In the genomic region with DNA sequence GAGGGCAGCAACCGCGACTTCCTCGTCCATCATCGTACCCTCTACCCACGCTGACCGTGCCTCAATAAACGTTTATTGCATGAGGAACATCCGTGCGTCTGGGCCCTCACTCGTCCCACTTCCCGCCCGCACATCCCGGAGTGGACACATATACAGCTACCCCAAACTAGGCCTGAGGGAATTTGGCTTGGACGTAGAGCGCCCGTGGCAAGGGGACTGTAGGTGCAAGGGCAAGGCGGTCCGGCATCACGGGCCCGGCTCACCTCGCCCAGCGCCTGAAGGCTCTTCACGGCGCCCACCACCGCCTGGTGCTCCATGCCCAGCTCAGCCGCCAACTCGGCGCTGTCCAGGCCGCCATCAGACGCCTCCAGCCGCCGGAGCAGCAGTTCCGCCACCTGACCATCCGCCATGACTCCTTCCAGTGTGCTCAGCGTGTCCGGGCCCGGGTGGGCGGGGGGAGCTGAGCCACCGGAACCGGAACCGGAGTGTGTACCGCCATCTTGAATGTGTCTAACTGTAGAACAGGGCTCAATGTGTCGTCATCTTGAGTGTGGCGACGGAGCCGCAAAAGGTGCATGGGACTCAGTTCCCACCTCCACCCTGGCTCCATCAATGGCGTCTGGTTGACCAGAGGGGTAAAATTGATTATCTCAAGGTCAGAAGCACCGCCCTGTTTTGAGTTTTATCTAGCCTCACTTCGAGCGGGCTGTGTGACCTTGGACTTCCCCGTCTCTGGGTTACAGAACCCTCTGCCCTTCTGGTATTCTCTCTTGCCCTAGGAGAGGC, we compare ENCODE assay signal across 1 cellular context.
TF ChIP-seq lines count a peak whose summit lies in the region.

A gene (minus strand): TSS at position 425 of the 786 bp plus-strand sequence. CDS start 15 bp downstream, at position 410.

TF ChIP-seq in HepG2, 621 proteins besides CTCF, POLR2A, EP300 and RAD21 (continued from another document and continues in another):
- TF ChIP-seq, protein P1, sequence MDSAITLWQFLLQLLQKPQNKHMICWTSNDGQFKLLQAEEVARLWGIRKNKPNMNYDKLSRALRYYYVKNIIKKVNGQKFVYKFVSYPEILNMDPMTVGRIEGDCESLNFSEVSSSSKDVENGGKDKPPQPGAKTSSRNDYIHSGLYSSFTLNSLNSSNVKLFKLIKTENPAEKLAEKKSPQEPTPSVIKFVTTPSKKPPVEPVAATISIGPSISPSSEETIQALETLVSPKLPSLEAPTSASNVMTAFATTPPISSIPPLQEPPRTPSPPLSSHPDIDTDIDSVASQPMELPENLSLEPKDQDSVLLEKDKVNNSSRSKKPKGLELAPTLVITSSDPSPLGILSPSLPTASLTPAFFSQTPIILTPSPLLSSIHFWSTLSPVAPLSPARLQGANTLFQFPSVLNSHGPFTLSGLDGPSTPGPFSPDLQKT (CRISPR knock-in tag; IDR thresholded peaks at IDR 0.05; ENCODE audit: borderline replicate concordance), result no peak
- peak; percentile 97 for TF ChIP-seq SAP130 (CRISPR knock-in tag; IDR thresholded peaks at IDR 0.05; ENCODE audit: low read depth)
- peak; percentile 97 for TF ChIP-seq DMAP1 (CRISPR knock-in tag; IDR thresholded peaks at IDR 0.05)
- TF ChIP-seq ZNF460 (CRISPR knock-in tag; IDR thresholded peaks at IDR 0.05; ENCODE audit: borderline replicate concordance), result no peak
- TF ChIP-seq NCOA1 (CRISPR knock-in tag; IDR thresholded peaks at IDR 0.05), result no peak
- no peak for TF ChIP-seq ZSCAN30 (CRISPR knock-in tag; IDR thresholded peaks at IDR 0.05)
- peak; percentile 90 for TF ChIP-seq ZSCAN22 (CRISPR knock-in tag; IDR thresholded peaks at IDR 0.05)
- TF ChIP-seq ZNF629 (CRISPR knock-in tag; conservative IDR thresholded peaks at IDR 0.05), result no peak
- TF ChIP-seq TSC22D2 (CRISPR knock-in tag; IDR thresholded peaks at IDR 0.05; ENCODE audit: borderline replicate concordance), result no peak
- no peak for TF ChIP-seq ZFP36 (IDR thresholded peaks at IDR 0.05; ENCODE audit: borderline replicate concordance, low read depth, low read length, partially characterized antibody)
- TF ChIP-seq, protein P2, sequence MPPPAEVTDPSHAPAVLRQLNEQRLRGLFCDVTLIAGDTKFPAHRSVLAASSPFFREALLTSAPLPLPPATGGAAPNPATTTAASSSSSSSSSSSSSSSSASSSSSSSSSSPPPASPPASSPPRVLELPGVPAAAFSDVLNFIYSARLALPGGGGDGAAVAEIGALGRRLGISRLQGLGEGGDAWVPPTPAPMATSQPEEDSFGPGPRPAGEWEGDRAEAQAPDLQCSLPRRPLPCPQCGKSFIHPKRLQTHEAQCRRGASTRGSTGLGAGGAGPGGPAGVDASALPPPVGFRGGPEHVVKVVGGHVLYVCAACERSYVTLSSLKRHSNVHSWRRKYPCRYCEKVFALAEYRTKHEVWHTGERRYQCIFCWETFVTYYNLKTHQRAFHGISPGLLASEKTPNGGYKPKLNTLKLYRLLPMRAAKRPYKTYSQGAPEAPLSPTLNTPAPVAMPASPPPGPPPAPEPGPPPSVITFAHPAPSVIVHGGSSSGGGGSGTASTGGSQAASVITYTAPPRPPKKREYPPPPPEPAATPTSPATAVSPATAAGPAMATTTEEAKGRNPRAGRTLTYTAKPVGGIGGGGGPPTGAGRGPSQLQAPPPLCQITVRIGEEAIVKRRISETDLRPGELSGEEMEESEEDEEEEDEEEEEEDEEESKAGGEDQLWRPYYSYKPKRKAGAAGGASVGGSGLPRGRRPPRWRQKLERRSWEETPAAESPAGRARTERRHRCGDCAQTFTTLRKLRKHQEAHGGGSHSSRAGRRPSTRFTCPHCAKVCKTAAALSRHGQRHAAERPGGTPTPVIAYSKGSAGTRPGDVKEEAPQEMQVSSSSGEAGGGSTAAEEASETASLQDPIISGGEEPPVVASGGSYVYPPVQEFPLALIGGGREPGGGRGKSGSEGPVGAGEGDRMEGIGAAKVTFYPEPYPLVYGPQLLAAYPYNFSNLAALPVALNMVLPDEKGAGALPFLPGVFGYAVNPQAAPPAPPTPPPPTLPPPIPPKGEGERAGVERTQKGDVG (CRISPR knock-in tag; IDR thresholded peaks at IDR 0.05; ENCODE audit: borderline replicate concordance), result peak; percentile 89; the same call in 1 of the 2 replicates
- TF ChIP-seq, protein P3, sequence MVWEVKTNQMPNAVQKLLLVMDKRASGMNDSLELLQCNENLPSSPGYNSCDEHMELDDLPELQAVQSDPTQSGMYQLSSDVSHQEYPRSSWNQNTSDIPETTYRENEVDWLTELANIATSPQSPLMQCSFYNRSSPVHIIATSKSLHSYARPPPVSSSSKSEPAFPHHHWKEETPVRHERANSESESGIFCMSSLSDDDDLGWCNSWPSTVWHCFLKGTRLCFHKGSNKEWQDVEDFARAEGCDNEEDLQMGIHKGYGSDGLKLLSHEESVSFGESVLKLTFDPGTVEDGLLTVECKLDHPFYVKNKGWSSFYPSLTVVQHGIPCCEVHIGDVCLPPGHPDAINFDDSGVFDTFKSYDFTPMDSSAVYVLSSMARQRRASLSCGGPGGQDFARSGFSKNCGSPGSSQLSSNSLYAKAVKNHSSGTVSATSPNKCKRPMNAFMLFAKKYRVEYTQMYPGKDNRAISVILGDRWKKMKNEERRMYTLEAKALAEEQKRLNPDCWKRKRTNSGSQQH (CRISPR knock-in tag; IDR thresholded peaks at IDR 0.05; ENCODE audit: low read depth), result peak; percentile 55; the same call in 1 of the 2 replicates
- no peak for TF ChIP-seq KMT2A (CRISPR knock-in tag; IDR thresholded peaks at IDR 0.05)
- no peak for TF ChIP-seq ZNF703 (CRISPR knock-in tag; IDR thresholded peaks at IDR 0.05; ENCODE audit: borderline replicate concordance)
- 0 out of 2 replicates have a peak, but pooled peaks have one; percentile 87 for TF ChIP-seq HES4 (CRISPR knock-in tag; IDR thresholded peaks at IDR 0.05; ENCODE audit: borderline replicate concordance)
- TF ChIP-seq, protein P4, sequence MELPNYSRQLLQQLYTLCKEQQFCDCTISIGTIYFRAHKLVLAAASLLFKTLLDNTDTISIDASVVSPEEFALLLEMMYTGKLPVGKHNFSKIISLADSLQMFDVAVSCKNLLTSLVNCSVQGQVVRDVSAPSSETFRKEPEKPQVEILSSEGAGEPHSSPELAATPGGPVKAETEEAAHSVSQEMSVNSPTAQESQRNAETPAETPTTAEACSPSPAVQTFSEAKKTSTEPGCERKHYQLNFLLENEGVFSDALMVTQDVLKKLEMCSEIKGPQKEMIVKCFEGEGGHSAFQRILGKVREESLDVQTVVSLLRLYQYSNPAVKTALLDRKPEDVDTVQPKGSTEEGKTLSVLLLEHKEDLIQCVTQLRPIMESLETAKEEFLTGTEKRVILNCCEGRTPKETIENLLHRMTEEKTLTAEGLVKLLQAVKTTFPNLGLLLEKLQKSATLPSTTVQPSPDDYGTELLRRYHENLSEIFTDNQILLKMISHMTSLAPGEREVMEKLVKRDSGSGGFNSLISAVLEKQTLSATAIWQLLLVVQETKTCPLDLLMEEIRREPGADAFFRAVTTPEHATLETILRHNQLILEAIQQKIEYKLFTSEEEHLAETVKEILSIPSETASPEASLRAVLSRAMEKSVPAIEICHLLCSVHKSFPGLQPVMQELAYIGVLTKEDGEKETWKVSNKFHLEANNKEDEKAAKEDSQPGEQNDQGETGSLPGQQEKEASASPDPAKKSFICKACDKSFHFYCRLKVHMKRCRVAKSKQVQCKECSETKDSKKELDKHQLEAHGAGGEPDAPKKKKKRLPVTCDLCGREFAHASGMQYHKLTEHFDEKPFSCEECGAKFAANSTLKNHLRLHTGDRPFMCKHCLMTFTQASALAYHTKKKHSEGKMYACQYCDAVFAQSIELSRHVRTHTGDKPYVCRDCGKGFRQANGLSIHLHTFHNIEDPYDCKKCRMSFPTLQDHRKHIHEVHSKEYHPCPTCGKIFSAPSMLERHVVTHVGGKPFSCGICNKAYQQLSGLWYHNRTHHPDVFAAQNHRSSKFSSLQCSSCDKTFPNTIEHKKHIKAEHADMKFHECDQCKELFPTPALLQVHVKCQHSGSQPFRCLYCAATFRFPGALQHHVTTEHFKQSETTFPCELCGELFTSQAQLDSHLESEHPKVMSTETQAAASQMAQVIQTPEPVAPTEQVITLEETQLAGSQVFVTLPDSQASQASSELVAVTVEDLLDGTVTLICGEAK (IDR thresholded peaks at IDR 0.05), result peak; percentile 73
- TF ChIP-seq, protein P4 (CRISPR knock-in tag; IDR thresholded peaks at IDR 0.05), result peak; percentile 67; the same call in 1 of the 2 replicates
- 0 out of 2 replicates have a peak, but pooled peaks have one; percentile 81 for TF ChIP-seq ZNF678 (CRISPR knock-in tag; IDR thresholded peaks at IDR 0.05)
- TF ChIP-seq POLR2AphosphoS5 (IDR thresholded peaks at IDR 0.05; ENCODE audit: low read depth, low read length), result peak; percentile 92
- TF ChIP-seq, protein P5, sequence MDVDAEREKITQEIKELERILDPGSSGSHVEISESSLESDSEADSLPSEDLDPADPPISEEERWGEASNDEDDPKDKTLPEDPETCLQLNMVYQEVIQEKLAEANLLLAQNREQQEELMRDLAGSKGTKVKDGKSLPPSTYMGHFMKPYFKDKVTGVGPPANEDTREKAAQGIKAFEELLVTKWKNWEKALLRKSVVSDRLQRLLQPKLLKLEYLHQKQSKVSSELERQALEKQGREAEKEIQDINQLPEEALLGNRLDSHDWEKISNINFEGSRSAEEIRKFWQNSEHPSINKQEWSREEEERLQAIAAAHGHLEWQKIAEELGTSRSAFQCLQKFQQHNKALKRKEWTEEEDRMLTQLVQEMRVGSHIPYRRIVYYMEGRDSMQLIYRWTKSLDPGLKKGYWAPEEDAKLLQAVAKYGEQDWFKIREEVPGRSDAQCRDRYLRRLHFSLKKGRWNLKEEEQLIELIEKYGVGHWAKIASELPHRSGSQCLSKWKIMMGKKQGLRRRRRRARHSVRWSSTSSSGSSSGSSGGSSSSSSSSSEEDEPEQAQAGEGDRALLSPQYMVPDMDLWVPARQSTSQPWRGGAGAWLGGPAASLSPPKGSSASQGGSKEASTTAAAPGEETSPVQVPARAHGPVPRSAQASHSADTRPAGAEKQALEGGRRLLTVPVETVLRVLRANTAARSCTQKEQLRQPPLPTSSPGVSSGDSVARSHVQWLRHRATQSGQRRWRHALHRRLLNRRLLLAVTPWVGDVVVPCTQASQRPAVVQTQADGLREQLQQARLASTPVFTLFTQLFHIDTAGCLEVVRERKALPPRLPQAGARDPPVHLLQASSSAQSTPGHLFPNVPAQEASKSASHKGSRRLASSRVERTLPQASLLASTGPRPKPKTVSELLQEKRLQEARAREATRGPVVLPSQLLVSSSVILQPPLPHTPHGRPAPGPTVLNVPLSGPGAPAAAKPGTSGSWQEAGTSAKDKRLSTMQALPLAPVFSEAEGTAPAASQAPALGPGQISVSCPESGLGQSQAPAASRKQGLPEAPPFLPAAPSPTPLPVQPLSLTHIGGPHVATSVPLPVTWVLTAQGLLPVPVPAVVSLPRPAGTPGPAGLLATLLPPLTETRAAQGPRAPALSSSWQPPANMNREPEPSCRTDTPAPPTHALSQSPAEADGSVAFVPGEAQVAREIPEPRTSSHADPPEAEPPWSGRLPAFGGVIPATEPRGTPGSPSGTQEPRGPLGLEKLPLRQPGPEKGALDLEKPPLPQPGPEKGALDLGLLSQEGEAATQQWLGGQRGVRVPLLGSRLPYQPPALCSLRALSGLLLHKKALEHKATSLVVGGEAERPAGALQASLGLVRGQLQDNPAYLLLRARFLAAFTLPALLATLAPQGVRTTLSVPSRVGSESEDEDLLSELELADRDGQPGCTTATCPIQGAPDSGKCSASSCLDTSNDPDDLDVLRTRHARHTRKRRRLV (CRISPR knock-in tag; IDR thresholded peaks at IDR 0.05), result no peak
- TF ChIP-seq NR2C2 (CRISPR knock-in tag; IDR thresholded peaks at IDR 0.05; ENCODE audit: borderline replicate concordance), result peak; percentile 95
- TF ChIP-seq SIN3B (IDR thresholded peaks at IDR 0.05; ENCODE audit: low read length), result 0 out of 2 replicates have a peak, but pooled peaks have one; percentile 21
- no peak for TF ChIP-seq ZNF562 (CRISPR knock-in tag; IDR thresholded peaks at IDR 0.05; ENCODE audit: borderline replicate concordance)
- TF ChIP-seq, protein P6, sequence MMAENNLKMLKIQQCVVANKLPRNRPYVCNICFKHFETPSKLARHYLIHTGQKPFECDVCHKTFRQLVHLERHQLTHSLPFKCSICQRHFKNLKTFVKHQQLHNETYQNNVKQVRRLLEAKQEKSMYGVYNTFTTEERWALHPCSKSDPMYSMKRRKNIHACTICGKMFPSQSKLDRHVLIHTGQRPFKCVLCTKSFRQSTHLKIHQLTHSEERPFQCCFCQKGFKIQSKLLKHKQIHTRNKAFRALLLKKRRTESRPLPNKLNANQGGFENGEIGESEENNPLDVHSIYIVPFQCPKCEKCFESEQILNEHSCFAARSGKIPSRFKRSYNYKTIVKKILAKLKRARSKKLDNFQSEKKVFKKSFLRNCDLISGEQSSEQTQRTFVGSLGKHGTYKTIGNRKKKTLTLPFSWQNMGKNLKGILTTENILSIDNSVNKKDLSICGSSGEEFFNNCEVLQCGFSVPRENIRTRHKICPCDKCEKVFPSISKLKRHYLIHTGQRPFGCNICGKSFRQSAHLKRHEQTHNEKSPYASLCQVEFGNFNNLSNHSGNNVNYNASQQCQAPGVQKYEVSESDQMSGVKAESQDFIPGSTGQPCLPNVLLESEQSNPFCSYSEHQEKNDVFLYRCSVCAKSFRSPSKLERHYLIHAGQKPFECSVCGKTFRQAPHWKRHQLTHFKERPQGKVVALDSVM (CRISPR knock-in tag; IDR thresholded peaks at IDR 0.05), result no peak
- TF ChIP-seq, protein P7, sequence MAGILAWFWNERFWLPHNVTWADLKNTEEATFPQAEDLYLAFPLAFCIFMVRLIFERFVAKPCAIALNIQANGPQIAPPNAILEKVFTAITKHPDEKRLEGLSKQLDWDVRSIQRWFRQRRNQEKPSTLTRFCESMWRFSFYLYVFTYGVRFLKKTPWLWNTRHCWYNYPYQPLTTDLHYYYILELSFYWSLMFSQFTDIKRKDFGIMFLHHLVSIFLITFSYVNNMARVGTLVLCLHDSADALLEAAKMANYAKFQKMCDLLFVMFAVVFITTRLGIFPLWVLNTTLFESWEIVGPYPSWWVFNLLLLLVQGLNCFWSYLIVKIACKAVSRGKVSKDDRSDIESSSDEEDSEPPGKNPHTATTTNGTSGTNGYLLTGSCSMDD (CRISPR knock-in tag; IDR thresholded peaks at IDR 0.05), result no peak
